Comparison of ENCODE assay signal across 12 cellular contexts in genomic region chr7:2640858-2641257, GRCh38. TPM values are rescaled to one million over a fixed set of nuclear protein-coding genes. Genes with fewer than 3 reads are reported as not detected.
DNase-seq lines count a peak whose midpoint lies in the region; ATAC-seq and TF ChIP-seq lines count a peak whose summit lies in the region.
"Had no signal": no experiment of that assay in that cellular context is flagged by ENCODE, and none has a peak within 500 bp of the region (broad histone marks: within the 10 kb centered on the region; RNA-seq: fewer than 3 reads in every experiment).

No MANE protein-coding gene starts in this region.

- H3K27me3 ChIP-seq in MG63 (no peaks in the 10 kb centered on the region), thoracic aorta (replicated peaks; ENCODE audit: insufficient read depth) (no peaks in the 10 kb centered on the region)
- H3K27me3 ChIP-seq: colonic mucosa had no signal

- DNase-seq in MG63 (peak; percentile 64), thoracic aorta (ENCODE audit: low spot score) (no peak), NCI-H1092 (lab: John Stamatoyannopoulos, UW) (no peak), occipital lobe (lab: John Stamatoyannopoulos, UW) (no peak), AG08396 (ENCODE audit: low spot score) (no peak), NCI-H2029 treated with DMSO at 0.1 percent for 48 hours (lab: John Stamatoyannopoulos, UW) (no peak)
- DNase-seq: NCI-H1417 treated with DMSO at 0.1 percent for 48 hours; stimulated activated CD4-positive, alpha-beta T cell treated with anti-CD3 and anti-CD28 coated beads, Interleukin-2, amount 100 ng/mL, for 48 hours had no signal

- peak overlapping the region; percentile 89 for H3K27ac ChIP-seq in cingulate gyrus (ENCODE audit: low read depth, low read length)
- peak overlapping the region; percentile 90 for H3K27ac ChIP-seq in mesodermal cell (ENCODE audit: low read depth, low read length, severe bottlenecking)
- peak overlapping the region; percentile 68 for H3K27ac ChIP-seq in thoracic aorta
- H3K27ac ChIP-seq: SK-N-MC had no signal

- 0 out of 2 replicates have a peak overlapping the region, but pooled peaks have one; percentile 3 for H3K4me3 ChIP-seq in MG63
- H3K4me3 ChIP-seq in mesodermal cell (ENCODE audit: extremely low read depth, insufficient read depth, low read length, poor library complexity, severe bottlenecking): no peak overlapping the region
- peak overlapping the region; percentile 65 for H3K4me3 ChIP-seq in thoracic aorta
- H3K4me3 ChIP-seq: colonic mucosa, SK-N-MC had no signal

- ATAC-seq in thoracic aorta (ENCODE audit: insufficient number of reproducible peaks, low FRiP score, low read depth): no peak

- peaks cover 59% of the 10 kb centered on the region for H3K4me1 ChIP-seq in mesodermal cell (ENCODE audit: control insufficient read depth, insufficient read depth, low read length, poor library complexity, severe bottlenecking)
- peaks cover 54 to 74% of the 10 kb centered on the region in 2 donors for H3K4me1 ChIP-seq in thoracic aorta (ENCODE audit: control insufficient read depth in 1 of 2, low read depth in 2 of 2)
- H3K4me1 ChIP-seq: colonic mucosa had no signal

- no peaks in the 10 kb centered on the region for H3K9me3 ChIP-seq in MG63
- H3K9me3 ChIP-seq in mesodermal cell (ENCODE audit: control insufficient read depth, low read length): no peaks in the 10 kb centered on the region
- no peaks in the 10 kb centered on the region for H3K9me3 ChIP-seq in thoracic aorta
- H3K9me3 ChIP-seq: colonic mucosa had no signal

- H3K36me3 ChIP-seq in MG63: peaks cover 4% of the 10 kb centered on the region
- peaks cover 33% of the 10 kb centered on the region for H3K36me3 ChIP-seq in mesodermal cell (ENCODE audit: control insufficient read depth, insufficient read depth, low read length)
- H3K36me3 ChIP-seq in thoracic aorta: no peaks in the 10 kb centered on the region
- H3K36me3 ChIP-seq: colonic mucosa had no signal

- 70 to 72% methylated on average over 4 to 8 of the region's 8 CpGs for WGBS in mesodermal cell (ENCODE audit: insufficient coverage in 2 of 2), 2 experiments

- TF ChIP-seq CTCF in thoracic aorta (IDR thresholded peaks at IDR 0.05): no peak

RNA-seq across cellular contexts. Expression of gene TTYH3, which starts 9.1 kb away (rescaled TPM):
- 15.8 and 29.8 TPM in 2 replicates for total RNA-seq in MG63 (2014; rRNA removed; shearing (Covaris generic); ENCODE audit: low replicate concordance)
- 158 TPM for polyA plus RNA-seq in mesodermal cell (2013, experiment 1 of 2)
- 128 TPM for polyA plus RNA-seq in mesodermal cell (2013, experiment 2 of 2)
- total RNA-seq in thoracic aorta (10 to 100 TPM; 58.6 to 69.3 TPM), occipital lobe (31.5 TPM)

RNA-seq across cellular contexts. Expression of gene AMZ1, which starts 47.1 kb away (rescaled TPM):
- total RNA-seq in MG63 (2014; rRNA removed; shearing (Covaris generic); ENCODE audit: low replicate concordance): 0.03 TPM in 1 of 2 replicates, not detected in the other
- 0.22 TPM for polyA plus RNA-seq in mesodermal cell (2013, experiment 1 of 2)
- polyA plus RNA-seq in mesodermal cell (2013, experiment 2 of 2): not detected
- total RNA-seq in thoracic aorta (1 to 10 TPM; 1.4 to 3.7 TPM), occipital lobe (2.2 TPM)
